23 cellular contexts compared by ENCODE assay signal in the genomic region with DNA sequence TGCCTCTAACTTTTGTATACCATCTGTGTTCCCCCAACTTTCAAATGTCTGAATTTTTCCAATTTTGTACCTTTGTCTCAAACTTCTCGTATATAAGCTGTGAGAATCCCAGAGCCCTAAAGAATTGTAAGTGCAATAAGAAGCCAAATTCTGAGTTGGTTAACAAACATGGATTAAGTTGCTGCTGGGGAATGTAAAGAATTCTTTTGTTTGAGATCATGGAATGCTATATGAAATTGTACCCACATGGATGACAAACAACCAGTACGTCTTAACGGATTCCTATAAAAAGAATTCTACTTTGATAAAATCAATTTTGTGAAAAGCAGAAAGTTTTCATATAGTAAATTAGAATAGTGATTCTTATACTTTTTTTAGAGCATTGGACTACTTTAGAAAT.
"Had no signal": no experiment of that assay in that cellular context is flagged by ENCODE, and none has a peak within 500 bp of the region (broad histone marks: within the 10 kb centered on the region; RNA-seq: fewer than 3 reads in every experiment).

No MANE protein-coding gene starts in this region.

- FAIRE-seq: pancreas, small intestine had no signal

- H3K27ac ChIP-seq: brain microvascular endothelial cell, colonic mucosa, esophagus muscularis mucosa, heart left ventricle, neutrophil, pancreas, psoas muscle, right lobe of liver, upper lobe of left lung, VCaP had no signal

- H3K9me3 Mint-ChIP-seq: activated CD4-positive, alpha-beta memory T cell treated with anti-CD3 and anti-CD28 coated beads, Interleukin-2, amount 10 ng/mL, durations not matched to agents 7 days and 5 days; activated CD4-positive, alpha-beta T cell treated with anti-CD3 and anti-CD28 coated beads, Interleukin-2, amount 10 ng/mL, durations not matched to agents 24 days and 14 days; activated naive CD4-positive, alpha-beta T cell treated with anti-CD3 and anti-CD28 coated beads, Interleukin-2, amount 10 ng/mL, durations not matched to agents 7 days and 5 days; natural killer cell treated with Interleukin-12 subunit alpha and Interleukin-12 subunit beta and Interleukin-15 and Interleukin-18, amount 100 ng/mL, for 72 hours; T-cell; T-helper 2 cell treated with Interferon-gamma antibody and Interleukin-4, amounts not matched to agents 5 μg/mL and 100 μg/mL, for 36 hours had no signal

- H3K4me1 Mint-ChIP-seq: activated CD4-positive, alpha-beta memory T cell treated with anti-CD3 and anti-CD28 coated beads, Interleukin-2, amount 10 ng/mL, durations not matched to agents 7 days and 5 days; activated CD4-positive, alpha-beta T cell treated with anti-CD3 and anti-CD28 coated beads, Interleukin-2, amount 10 ng/mL, durations not matched to agents 24 days and 14 days; activated naive CD4-positive, alpha-beta T cell treated with anti-CD3 and anti-CD28 coated beads, Interleukin-2, amount 10 ng/mL, durations not matched to agents 7 days and 5 days; T-cell had no signal

- H3K27me3 Mint-ChIP-seq: activated CD4-positive, alpha-beta memory T cell treated with anti-CD3 and anti-CD28 coated beads, Interleukin-2, amount 10 ng/mL, durations not matched to agents 7 days and 5 days had no signal

- H3K27ac Mint-ChIP-seq: activated CD4-positive, alpha-beta memory T cell treated with anti-CD3 and anti-CD28 coated beads, Interleukin-2, amount 10 ng/mL, durations not matched to agents 7 days and 5 days; activated CD4-positive, alpha-beta T cell treated with anti-CD3 and anti-CD28 coated beads, Interleukin-2, amount 10 ng/mL, durations not matched to agents 24 days and 14 days; activated naive CD4-positive, alpha-beta T cell treated with anti-CD3 and anti-CD28 coated beads, Interleukin-2, amount 10 ng/mL, durations not matched to agents 7 days and 5 days; natural killer cell treated with Interleukin-12 subunit alpha and Interleukin-12 subunit beta and Interleukin-15 and Interleukin-18, amount 100 ng/mL, for 72 hours; T-cell; T-helper 2 cell treated with Interferon-gamma antibody and Interleukin-4, amounts not matched to agents 5 μg/mL and 100 μg/mL, for 36 hours had no signal

- DNase-seq: activated CD4-positive, alpha-beta memory T cell treated with anti-CD3 and anti-CD28 coated beads, Interleukin-2, amount 10 ng/mL, durations not matched to agents 7 days and 5 days; activated CD4-positive, alpha-beta T cell treated with anti-CD3 and anti-CD28 coated beads, Interleukin-2, amount 10 ng/mL, durations not matched to agents 24 days and 14 days; activated effector memory CD4-positive, alpha-beta T cell treated with anti-CD3 and anti-CD28 coated beads, Interleukin-2, amount 50 U/mL, for 16 hours; activated naive CD4-positive, alpha-beta T cell treated with anti-CD3 and anti-CD28 coated beads, Interleukin-2, amount 10 ng/mL, durations not matched to agents 7 days and 5 days; brain microvascular endothelial cell; central memory CD4-positive, alpha-beta T cell; colonic mucosa; heart left ventricle; islet precursor cell; left cardiac atrium; pancreas; psoas muscle; right lobe of liver; small intestine; stimulated activated naive CD4-positive, alpha-beta T cell; T-cell; upper lobe of left lung had no signal

- H3K4me3 ChIP-seq: colonic mucosa, esophagus muscularis mucosa, heart left ventricle, pancreas, psoas muscle, right lobe of liver, upper lobe of left lung had no signal

- ATAC-seq: activated CD4-positive, CD25-positive, alpha-beta regulatory T cell treated with anti-CD3 and anti-CD28 coated beads, Interleukin-2, amount 50 U/mL, for 24 hours; heart left ventricle; left cardiac atrium; natural killer cell treated with Interleukin-12 subunit alpha and Interleukin-12 subunit beta and Interleukin-15 and Interleukin-18, amount 100 ng/mL, for 72 hours; pancreas; psoas muscle; right lobe of liver; T-cell had no signal

- H3K36me3 ChIP-seq: brain microvascular endothelial cell, colonic mucosa, esophagus muscularis mucosa, heart left ventricle, neutrophil, pancreas, right lobe of liver, upper lobe of left lung had no signal

- H3K9me3 ChIP-seq: colonic mucosa, esophagus muscularis mucosa, heart left ventricle, neutrophil, pancreas, psoas muscle, right lobe of liver, upper lobe of left lung had no signal

- H3K4me3 Mint-ChIP-seq: activated CD4-positive, alpha-beta memory T cell treated with anti-CD3 and anti-CD28 coated beads, Interleukin-2, amount 10 ng/mL, durations not matched to agents 7 days and 5 days; activated CD4-positive, alpha-beta T cell treated with anti-CD3 and anti-CD28 coated beads, Interleukin-2, amount 10 ng/mL, durations not matched to agents 24 days and 14 days; activated naive CD4-positive, alpha-beta T cell treated with anti-CD3 and anti-CD28 coated beads, Interleukin-2, amount 10 ng/mL, durations not matched to agents 7 days and 5 days; natural killer cell treated with Interleukin-12 subunit alpha and Interleukin-12 subunit beta and Interleukin-15 and Interleukin-18, amount 100 ng/mL, for 72 hours; T-cell; T-helper 2 cell treated with Interferon-gamma antibody and Interleukin-4, amounts not matched to agents 5 μg/mL and 100 μg/mL, for 36 hours had no signal

- H3K27me3 ChIP-seq: brain microvascular endothelial cell, colonic mucosa, esophagus muscularis mucosa, heart left ventricle, pancreas, right lobe of liver, upper lobe of left lung had no signal

- H3K4me1 ChIP-seq: colonic mucosa, pancreas, psoas muscle, right lobe of liver, upper lobe of left lung had no signal

- H3K36me3 Mint-ChIP-seq: activated naive CD4-positive, alpha-beta T cell treated with anti-CD3 and anti-CD28 coated beads, Interleukin-2, amount 10 ng/mL, durations not matched to agents 7 days and 5 days; natural killer cell treated with Interleukin-12 subunit alpha and Interleukin-12 subunit beta and Interleukin-15 and Interleukin-18, amount 100 ng/mL, for 72 hours; T-cell had no signal
